Comparison of ENCODE assay signal across 16 cellular contexts in genomic region chr15:33565099-33565498, GRCh38.
DNase-seq lines count a peak whose midpoint lies in the region; ATAC-seq and TF ChIP-seq lines count a peak whose summit lies in the region.
"Had no signal": no experiment of that assay in that cellular context is flagged by ENCODE, and none has a peak within 500 bp of the region (broad histone marks: within the 10 kb centered on the region; RNA-seq: fewer than 3 reads in every experiment).

No MANE protein-coding gene starts in this region.

- no peak for TF ChIP-seq POLR2A in lower leg skin (IDR thresholded peaks at IDR 0.05)

- no peak for TF ChIP-seq CTCF in choroid plexus epithelial cell (conservative IDR thresholded peaks at IDR 0.05; ENCODE audit: low read depth, low read length)
- no peak for TF ChIP-seq CTCF in lower leg skin (IDR thresholded peaks at IDR 0.05)

- WGBS in lower leg skin, 2 donors = 51 to 62% methylated on average over 2 of the region's 2 CpGs

- intact Hi-C loops in lower leg skin (cut with DNase I; ENCODE audit: low total_unique reads) = no loop called here
- intact Hi-C loops in posterior cingulate gyrus (cut with DNase I) = no loop called here

- DNase-seq in ELR (ENCODE audit: low read depth) (peak; percentile 3), NCI-H69 (lab: John Stamatoyannopoulos, UW) (peak; percentile 48), choroid plexus epithelial cell (ENCODE audit: low read depth) (peak; percentile 84), lower leg skin (ENCODE audit: low spot score in 2 of 2) (no peak), DMS153 treated with DMSO at 0.1 percent for 48 hours (lab: John Stamatoyannopoulos, UW; ENCODE audit: unreplicated experiment) (no peak), posterior cingulate gyrus (no peak)
- DNase-seq: activated B cell treated with CpG ODN at 0.5 μM for 24 hours, activated gamma-delta T cell treated with Interleukin-2 at 50 U/mL for 16 hours, gastrocnemius medialis, NCI-H1930, NCI-H774, T-helper 1 cell had no signal

- H3K4me3 ChIP-seq in choroid plexus epithelial cell (ENCODE audit: low read depth, low read length) (no peak overlapping the region), lower leg skin (ENCODE audit: low read depth, poor library complexity, severe bottlenecking) (peak overlapping the region; percentile 9)
- H3K4me3 ChIP-seq: ascending aorta, gastrocnemius medialis, suprapubic skin had no signal

- no peak for ATAC-seq in HG02571 (IDR thresholded peaks at IDR 0.05; ENCODE audit: unreplicated experiment)
- no peak for ATAC-seq in HG02840 (IDR thresholded peaks at IDR 0.05; ENCODE audit: low FRiP score, unreplicated experiment)
- ATAC-seq: gastrocnemius medialis had no signal

Comparison
In these comparisons a context has a peak if more than half of its experiments do, and no peak if none do; other contexts are left out.
1. DNase-seq: peak in ELR (single experiment), NCI-H69 (single experiment) and choroid plexus epithelial cell (single experiment); none in lower leg skin (0 of 2), DMS153 treated with DMSO at 0.1 percent for 48 hours (single experiment) and posterior cingulate gyrus (0 of 10).